In genomic region chr6:135129139-135129867, GRCh38 we compare ENCODE assay signal across 10 cellular contexts. TPM values are rescaled to one million over a fixed set of nuclear protein-coding genes. Genes with fewer than 3 reads are reported as not detected.
A peak's percentile ranks its signal among the peaks of the same experiment; 100 is the strongest.
DNase-seq lines count a peak whose midpoint lies in the region; ATAC-seq and TF ChIP-seq lines count a peak whose summit lies in the region.
"Had no signal": no experiment of that assay in that cellular context is flagged by ENCODE, and none has a peak within 500 bp of the region (broad histone marks: within the 10 kb centered on the region; RNA-seq: fewer than 3 reads in every experiment).

No MANE protein-coding gene starts in this region.

- no peaks in the 10 kb centered on the region for H3K9me3 Mint-ChIP-seq in H9

- no peaks in the 10 kb centered on the region for H4K20me1 ChIP-seq in H9 (ENCODE audit: control insufficient read depth, insufficient read depth, insufficient read length)
- no peaks in the 10 kb centered on the region for H4K20me1 ChIP-seq in osteoblast (ENCODE audit: insufficient read depth, low read length)

- DNase-seq in HAP-1 (ENCODE audit: low spot score in 2 of 2) (peak; percentile 30 to 77), MV-4-11 (lab: John Stamatoyannopoulos, UW) (peak; percentile 64), left lung (no peak), SW 1271 (lab: John Stamatoyannopoulos, UW) (no peak), H9 (no peak), osteoblast (ENCODE audit: insufficient read length, low spot score, missing footprints) (no peak), cerebellar cortex (ENCODE audit: low spot score) (no peak)
- DNase-seq: substantia nigra had no signal

- H3K18ac ChIP-seq in H9 (ENCODE audit: insufficient read length, low read depth, low read length): no peak overlapping the region

- ATAC-seq in GM18861 (IDR thresholded peaks at IDR 0.05; ENCODE audit: unreplicated experiment) (peak; percentile 23), left lung (peak; percentile 33)

- no peaks in the 10 kb centered on the region for H3K27me3 Mint-ChIP-seq in H9 (ENCODE audit: low read depth)

- no peak overlapping the region for H3K9ac ChIP-seq in H9 (ENCODE audit: extremely low read depth, insufficient read length, low read length)

- H3K79me2 ChIP-seq in H9 (ENCODE audit: insufficient read depth, low read length): no peaks in the 10 kb centered on the region
- no peaks in the 10 kb centered on the region for H3K79me2 ChIP-seq in osteoblast (ENCODE audit: insufficient read depth, low read length)

- H3K23me2 ChIP-seq in H9 (ENCODE audit: insufficient read length, low read depth, low read length, poor library complexity, severe bottlenecking): no peaks in the 10 kb centered on the region

- H4K8ac ChIP-seq in H9 (replicated peaks; ENCODE audit: insufficient read length, low read depth, low read length): no peak overlapping the region

- H2AFZ ChIP-seq in H9 (ENCODE audit: low read length) (no peak overlapping the region), osteoblast (ENCODE audit: low read length) (no peak overlapping the region)

- no peak overlapping the region for H3T11ph ChIP-seq in H9 (ENCODE audit: low read length)

- H3K4me3 Mint-ChIP-seq in H9: no peak overlapping the region

- H3K23ac ChIP-seq in H9 (ENCODE audit: insufficient read length, low read depth, low read length): no peak overlapping the region

- no peak overlapping the region for H2BK5ac ChIP-seq in H9 (ENCODE audit: insufficient read length, low read length)

- no peak overlapping the region for H4K5ac ChIP-seq in H9 (ENCODE audit: insufficient read length, low read depth, low read length)

- H3K79me1 ChIP-seq in H9 (ENCODE audit: insufficient read depth, low read depth, low read length, poor library complexity, severe bottlenecking): no peaks in the 10 kb centered on the region

- H3K4me3 ChIP-seq in HAP-1 (no peak overlapping the region), left lung (no peak overlapping the region), osteoblast (ENCODE audit: insufficient read depth, low read length) (no peak overlapping the region)
- H3K4me3 ChIP-seq: prostate gland had no signal

- H3K14ac ChIP-seq in H9 (ENCODE audit: insufficient read depth, low read length): no peak overlapping the region

- TF ChIP-seq CTCF in left lung (IDR thresholded peaks at IDR 0.05) (no peak), H9 (conservative IDR thresholded peaks at IDR 0.05) (no peak), osteoblast (IDR thresholded peaks at IDR 0.05; ENCODE audit: extremely low read depth, low read depth, low read length) (no peak)

- peaks cover 8% of the 10 kb centered on the region; the same call in 1 of the 2 replicates for H3K4me1 ChIP-seq in HAP-1
- H3K4me1 ChIP-seq in left lung: peaks cover 0 to 5% of the 10 kb centered on the region in 2 donors
- H3K4me1 ChIP-seq in H9 (ENCODE audit: insufficient read depth, low read length): no peaks in the 10 kb centered on the region
- no peaks in the 10 kb centered on the region for H3K4me1 ChIP-seq in osteoblast (ENCODE audit: insufficient read depth, low read length)
- H3K4me1 ChIP-seq: prostate gland had no signal

- intact Hi-C loops in left lung (cut with DNase I): no loop called here

- H3K4ac ChIP-seq in H9 (ENCODE audit: low read depth, low read length): no peak overlapping the region

- no peaks in the 10 kb centered on the region for H3K36me3 Mint-ChIP-seq in H9 (ENCODE audit: insufficient read depth in 1 of 3, low read depth in 3 of 3)

- no peak overlapping the region for H2BK120ac ChIP-seq in H9 (ENCODE audit: low read depth, low read length, poor library complexity, severe bottlenecking)

- H3K9me3 ChIP-seq in HAP-1 (no peaks in the 10 kb centered on the region), left lung (no peaks in the 10 kb centered on the region), H9 (ENCODE audit: control insufficient read depth, low read depth, low read length) (no peaks in the 10 kb centered on the region), osteoblast (ENCODE audit: low read depth, low read length) (no peaks in the 10 kb centered on the region)
- H3K9me3 ChIP-seq: prostate gland had no signal

- H3K56ac ChIP-seq in H9 (ENCODE audit: insufficient read length, low read depth, low read length): no peak overlapping the region

- no peaks in the 10 kb centered on the region for H3K27me3 ChIP-seq in HAP-1 (ENCODE audit: low read depth)
- no peaks in the 10 kb centered on the region for H3K27me3 ChIP-seq in left lung
- no peaks in the 10 kb centered on the region for H3K27me3 ChIP-seq in H9 (ENCODE audit: insufficient read depth, low read length)
- peaks cover 18% of the 10 kb centered on the region for H3K27me3 ChIP-seq in osteoblast (ENCODE audit: insufficient read depth, low read length)

- no peak overlapping the region for H3K4me2 ChIP-seq in H9 (ENCODE audit: insufficient read depth, insufficient read length, low read length)
- no peak overlapping the region for H3K4me2 ChIP-seq in osteoblast (ENCODE audit: insufficient read depth, low read length)

- no peak overlapping the region for H2AK5ac ChIP-seq in H9 (ENCODE audit: insufficient read length, low read length)

- H3K4me1 Mint-ChIP-seq in H9: peaks cover 13 to 15% of the 10 kb centered on the region in 2 experiments

- H3K27ac Mint-ChIP-seq in H9: no peak overlapping the region

- H2BK12ac ChIP-seq in H9 (ENCODE audit: insufficient read length, low read depth, low read length): no peak overlapping the region

- H2BK20ac ChIP-seq in H9 (ENCODE audit: low read depth, low read length, poor library complexity, severe bottlenecking): no peak overlapping the region

- WGBS in H9 (ENCODE audit: extremely low coverage, insufficient read length, low lambda C conversion rate): no CpG with 5 or more reads among the region's 8 CpGs

- in situ Hi-C loops in HAP-1 (cut with MboI; ENCODE audit: low sequenced_read_pairs): no loop called here

- no peak overlapping the region for H2BK15ac ChIP-seq in H9 (ENCODE audit: low read depth, low read length)

- H3K27ac ChIP-seq in left lung (no peak overlapping the region), H9 (ENCODE audit: insufficient read length, low read depth, low read length) (no peak overlapping the region), osteoblast (ENCODE audit: low read depth, low read length) (no peak overlapping the region)
- H3K27ac ChIP-seq: prostate gland had no signal

- H3K36me3 ChIP-seq in HAP-1 (replicated peaks): no peaks in the 10 kb centered on the region
- no peaks in the 10 kb centered on the region for H3K36me3 ChIP-seq in left lung
- H3K36me3 ChIP-seq in osteoblast (ENCODE audit: insufficient read depth, low read length): no peaks in the 10 kb centered on the region
- H3K36me3 ChIP-seq: prostate gland had no signal

- no peak overlapping the region for H4K91ac ChIP-seq in H9 (ENCODE audit: insufficient read length, low read depth, low read length)

RNA-seq across cellular contexts. Expression of gene MYB, which starts 51.8 kb away (rescaled TPM):
- total RNA-seq in left lung: 1 to 10 TPM; 1.3 to 2.5 TPM
- total RNA-seq in H9 (2021): 5.8 and 6.7 TPM in 2 replicates
- total RNA-seq in osteoblast: under 0.01 and 0.36 TPM in 2 replicates

Comparison
In these comparisons a context has a peak if more than half of its experiments do, and no peak if none do; other contexts are left out.
1. DNase-seq: peak in HAP-1 (2 of 2) and MV-4-11 (single experiment); none in left lung (0 of 2), SW 1271 (0 of 2), H9 (single experiment), osteoblast (single experiment) and cerebellar cortex (single experiment).